ENCODE assay signal across 8 cellular contexts in the genomic region with DNA sequence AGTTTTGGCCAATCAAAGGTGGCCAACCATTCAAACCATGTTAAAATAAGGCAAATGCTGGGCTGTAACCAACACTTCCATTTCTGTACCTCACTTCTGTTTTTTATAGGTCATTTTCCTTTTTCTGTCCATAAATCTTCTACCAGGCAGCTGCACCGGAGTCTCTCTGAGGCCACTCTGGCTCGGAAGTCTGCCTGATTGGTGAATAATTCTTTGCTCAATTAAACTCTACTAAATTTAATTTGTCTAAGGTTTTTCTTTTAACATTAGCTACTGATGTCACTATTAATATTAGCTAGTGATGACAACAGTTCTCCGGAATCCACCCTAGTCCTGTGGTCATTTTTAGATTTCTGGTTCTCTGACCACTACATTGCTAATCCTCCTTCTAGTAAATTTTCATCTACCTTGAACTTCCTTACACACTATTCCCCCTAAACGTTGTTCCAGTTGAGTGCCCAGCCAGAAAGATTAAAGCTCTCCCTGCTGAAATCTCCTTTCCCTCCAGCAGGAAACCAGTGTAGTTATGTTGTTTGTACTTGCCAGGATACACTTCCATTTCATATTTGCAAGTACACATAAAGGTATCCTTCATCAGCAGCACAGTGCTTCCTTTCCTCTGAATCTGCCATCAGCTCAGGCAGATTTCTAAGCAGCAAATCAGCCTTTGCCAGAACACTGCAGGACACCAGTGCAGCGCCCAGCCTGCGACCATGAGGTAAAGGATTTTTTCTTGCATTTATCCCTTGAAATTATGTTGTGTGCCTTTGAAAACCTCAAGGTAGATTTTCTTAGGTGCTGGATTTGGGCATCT. TPM values are rescaled to one million over a fixed set of nuclear protein-coding genes. Genes with fewer than 3 reads are reported as not detected.
DNase-seq lines count a peak whose midpoint lies in the region; ATAC-seq and TF ChIP-seq lines count a peak whose summit lies in the region.

No MANE protein-coding gene starts in this region.

- DNase-seq in NOMO-1 (lab: John Stamatoyannopoulos, UW; ENCODE audit: unreplicated experiment in 2 of 2), result peak; percentile 9 to 45
- DNase-seq in NOMO-1 treated with dmso at 0.1 percent for 144 hours (lab: John Stamatoyannopoulos, UW; ENCODE audit: unreplicated experiment), result no peak
- peak in 1 of 10 donors; percentile 66 for DNase-seq in dorsolateral prefrontal cortex
- DNase-seq in aorta, result no peak
- DNase-seq in RWPE1 (ENCODE audit: low spot score), result no peak
- no peak for DNase-seq in NCI-H524 (lab: John Stamatoyannopoulos, UW)
- no peak for DNase-seq in GM10248 (ENCODE audit: extremely low spot score)

- ATAC-seq in aorta (ENCODE audit: low FRiP score), result peak; percentile 80

- intact Hi-C loops in dorsolateral prefrontal cortex (cut with DNase I) (loop anchor here in 1 of 2 donors (5.0 kb wide), 1 partner anchor 109 kb away; a partner anchor contains a TSS), aorta (cut with DNase I) (loop anchor here in 1 of 2 donors (5.0 kb wide), 1 partner anchor 69 kb away; no protein-coding TSS in a partner anchor)

- POLR2A ChIA-PET in RWPE1 (lab: Yijun Ruan, JAX; ENCODE audit: low non-redundant PET) (no interaction called here), GM10248 (lab: Yijun Ruan, JAX) (no interaction called here)

- TF ChIP-seq CTCF in dorsolateral prefrontal cortex (IDR thresholded peaks at IDR 0.05 in 54 of 56, conservative IDR thresholded peaks at IDR 0.05 in 2 of 56; ENCODE audit: low read depth in 1 of 56, partially characterized antibody in 56 of 56) (no peak), RWPE1 (conservative IDR thresholded peaks at IDR 0.05; ENCODE audit: low read depth) (no peak), GM10248 (IDR thresholded peaks at IDR 0.05; ENCODE audit: control extremely low read depth, extremely low read depth, low read depth, missing control alignments) (no peak)

- H3K4me1 ChIP-seq in mucosa of rectum (ENCODE audit: control insufficient read depth in 2 of 2, insufficient read depth in 2 of 2, low read length in 2 of 2) (peaks cover 0 to 4% of the 10 kb centered on the region in 2 donors), aorta (ENCODE audit: control insufficient read depth in 1 of 2, insufficient read depth in 2 of 2, low read length in 2 of 2) (peaks cover 2 to 7% of the 10 kb centered on the region in 2 donors)

- CTCF ChIA-PET in RWPE1 (lab: Yijun Ruan, JAX), result interaction anchor here (0.8 to 1.0 kb wide), 2 partner anchors 19 to 654 kb away, joined by 3 read pairs; a partner anchor contains a TSS
- CTCF ChIA-PET in GM10248 (lab: Yijun Ruan, JAX), result interaction anchor here (0.7 to 3.3 kb wide), 5 partner anchors 10 to 134 kb away, joined by 3 to 11 read pairs (median 3); no protein-coding TSS in a partner anchor

- no peaks in the 10 kb centered on the region for H3K9me3 ChIP-seq in mucosa of rectum (ENCODE audit: control insufficient read depth in 2 of 2, low read length in 2 of 2)
- H3K9me3 ChIP-seq in aorta (ENCODE audit: control insufficient read depth, low read length), result no peaks in the 10 kb centered on the region

- H3K27me3 ChIP-seq in dorsolateral prefrontal cortex (no peaks in the 10 kb centered on the region), mucosa of rectum (ENCODE audit: control insufficient read depth in 2 of 2, insufficient read depth in 2 of 2, low read length in 2 of 2) (no peaks in the 10 kb centered on the region), aorta (ENCODE audit: control insufficient read depth in 1 of 2, insufficient read depth in 2 of 2, low read length in 1 of 2) (no peaks in the 10 kb centered on the region)

- no peak overlapping the region for H3K9ac ChIP-seq in mucosa of rectum (ENCODE audit: low read depth in 1 of 2, low read length in 2 of 2)

- H3K4me3 ChIP-seq in dorsolateral prefrontal cortex (peak overlapping the region; percentile 1 to 61 (median 38)), mucosa of rectum (ENCODE audit: low read length in 2 of 2) (no peak overlapping the region), aorta (ENCODE audit: low read length in 2 of 2) (no peak overlapping the region)

- 3 to 4% methylated on average over 6 of the region's 6 CpGs for WGBS in aorta, 2 donors

- no peaks in the 10 kb centered on the region for H3K36me3 ChIP-seq in mucosa of rectum (ENCODE audit: control insufficient read depth in 2 of 2, insufficient read depth in 2 of 2, low read length in 2 of 2)
- H3K36me3 ChIP-seq in aorta (ENCODE audit: control insufficient read depth in 1 of 2, insufficient read depth in 2 of 2, low read length in 1 of 2), result no peaks in the 10 kb centered on the region

- H3K27ac ChIP-seq in dorsolateral prefrontal cortex (peak overlapping the region; percentile 56 to 96 (median 88)), mucosa of rectum (ENCODE audit: low read depth in 2 of 2, low read length in 2 of 2) (peak overlapping the region; percentile 7 to 60), aorta (ENCODE audit: low read depth in 1 of 2, low read length in 2 of 2) (peak overlapping the region; percentile 92 to 98), RWPE1 (no peak overlapping the region)

RNA-seq across cellular contexts. Expression of a gene that starts 18.5 kb away (rescaled TPM):
- total RNA-seq in dorsolateral prefrontal cortex (10 to 100 TPM in 108 of 120 experiments, 1 to 10 TPM in 12; 7.7 to 52.2 (median 13.2) TPM), aorta (10 to 100 TPM in 1 of 2 donors, 1 to 10 TPM in 1; 4.6 to 11.9 TPM)
- 10 to 100 TPM; 10.8 to 11.3 TPM for polyA plus RNA-seq in aorta

RNA-seq across cellular contexts. Expression of a gene that starts 31.8 kb away (rescaled TPM):
- total RNA-seq in dorsolateral prefrontal cortex, result 100 to 1,000 TPM in 33 of 120 experiments, 10 to 100 TPM in 87; 39.5 to 269 (median 82.3) TPM
- total RNA-seq in aorta, result 10 to 100 TPM; 55.5 to 83.3 TPM
- 10 to 100 TPM; 26.3 to 58.0 TPM for polyA plus RNA-seq in aorta

RNA-seq across cellular contexts. Expression of a gene that starts 44.4 kb away (rescaled TPM):
- total RNA-seq in dorsolateral prefrontal cortex (100 to 1,000 TPM in 3 of 120 experiments, 10 to 100 TPM in 113, 1 to 10 TPM in 4; 8.6 to 195 (median 16.5) TPM), aorta (10 to 100 TPM; 14.2 to 19.0 TPM)
- 10 to 100 TPM; 15.0 to 15.7 TPM for polyA plus RNA-seq in aorta

Comparison
In these comparisons a context has a peak if more than half of its experiments do, and no peak if none do; other contexts are left out.
1. DNase-seq: peak in NOMO-1 (2 of 2); none in NOMO-1 treated with dmso at 0.1 percent for 144 hours (single experiment), aorta (0 of 2), RWPE1 (single experiment), NCI-H524 (0 of 2) and GM10248 (single experiment).
2. H3K4me3 ChIP-seq: peak in dorsolateral prefrontal cortex (59 of 59); none in mucosa of rectum (0 of 2) and aorta (0 of 2).